7 cellular contexts compared by ENCODE assay signal in the genomic region with DNA sequence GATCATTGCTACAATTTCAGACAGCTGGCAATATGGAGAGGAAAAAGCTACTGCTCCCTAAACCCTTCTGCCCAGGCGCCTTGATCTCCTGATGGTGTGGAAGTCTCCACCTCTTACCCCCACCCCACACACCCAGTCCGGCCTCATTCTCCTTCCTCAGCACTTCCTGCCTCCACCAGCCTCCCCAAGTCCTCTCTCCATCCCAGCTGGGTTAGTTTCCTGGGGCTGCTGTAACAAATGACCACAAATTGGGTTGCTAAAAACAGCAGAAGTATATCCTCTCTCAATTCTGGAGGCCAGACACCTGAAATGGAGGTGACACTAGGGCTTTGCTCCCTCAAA. TPM values are rescaled to one million over a fixed set of nuclear protein-coding genes. Genes with fewer than 3 reads are reported as not detected.
A peak's percentile ranks its signal among the peaks of the same experiment; 100 is the strongest.
DNase-seq lines count a peak whose midpoint lies in the region; FAIRE-seq and TF ChIP-seq lines count a peak whose summit lies in the region.

No MANE protein-coding gene starts in this region.

- no peaks in the 10 kb centered on the region for H3K36me3 ChIP-seq in prostate gland

- 14% methylated on average over 2 of the region's 2 CpGs for WGBS in prostate gland

- H3K4me1 ChIP-seq in prostate gland (replicated peaks): no peaks in the 10 kb centered on the region

- no peak overlapping the region for H3K27ac ChIP-seq in prostate gland

- intact Hi-C loops in prostate gland (cut with DNase I): no loop called here

- DNase-seq in H54 (ENCODE audit: insufficient read length, low spot score): peak; percentile 23
- peak; percentile 24 for DNase-seq in RKO (ENCODE audit: low spot score)
- DNase-seq in epithelial cell of esophagus (ENCODE audit: low read depth): peak; percentile 8
- no peak for DNase-seq in prostate gland (ENCODE audit: low spot score)
- no peak for DNase-seq in effector CD4-positive, alpha-beta T cell
- DNase-seq in SW 1271 (lab: John Stamatoyannopoulos, UW): no peak
- no peak for DNase-seq in NCI-H510A (lab: John Stamatoyannopoulos, UW)

- TF ChIP-seq POLR2A in H54 (IDR thresholded peaks at IDR 0.05; ENCODE audit: low read depth, low read length): no peak
- no peak for TF ChIP-seq POLR2A in prostate gland (IDR thresholded peaks at IDR 0.05)

- TF ChIP-seq CTCF in epithelial cell of esophagus (IDR thresholded peaks at IDR 0.05; ENCODE audit: insufficient read depth, low read depth, low read length, missing control alignments): no peak
- no peak for TF ChIP-seq CTCF in prostate gland (IDR thresholded peaks at IDR 0.05)

- no peaks in the 10 kb centered on the region for H3K9me3 ChIP-seq in prostate gland

- no peaks in the 10 kb centered on the region for H3K27me3 ChIP-seq in prostate gland (replicated peaks; ENCODE audit: insufficient read depth)

- no peak for FAIRE-seq in H54 (lab: Jason Lieb, UNC)

- H3K4me3 ChIP-seq in epithelial cell of esophagus (ENCODE audit: low read length) (peak overlapping the region; percentile 66), prostate gland (peak overlapping the region; percentile 44 to 49)

RNA-seq across cellular contexts. Expression of gene CCNQ, which starts 1.1 kb away (rescaled TPM):
- 10 to 100 TPM; 33.8 to 55.9 TPM for total RNA-seq in prostate gland

RNA-seq across cellular contexts. Expression of gene DUSP9, which starts 47.0 kb away (rescaled TPM):
- total RNA-seq in prostate gland: 1 to 10 TPM in 1 of 2 donors, not detected in 1; 3.5 TPM

Comparison
In these comparisons a context has a peak if more than half of its experiments do, and no peak if none do; other contexts are left out.
1. DNase-seq: peak in H54 (single experiment), RKO (single experiment) and epithelial cell of esophagus (single experiment); none in prostate gland (single experiment), effector CD4-positive, alpha-beta T cell (single experiment), SW 1271 (0 of 2) and NCI-H510A (single experiment).